12 cellular contexts compared by ENCODE assay signal in the genomic region with DNA sequence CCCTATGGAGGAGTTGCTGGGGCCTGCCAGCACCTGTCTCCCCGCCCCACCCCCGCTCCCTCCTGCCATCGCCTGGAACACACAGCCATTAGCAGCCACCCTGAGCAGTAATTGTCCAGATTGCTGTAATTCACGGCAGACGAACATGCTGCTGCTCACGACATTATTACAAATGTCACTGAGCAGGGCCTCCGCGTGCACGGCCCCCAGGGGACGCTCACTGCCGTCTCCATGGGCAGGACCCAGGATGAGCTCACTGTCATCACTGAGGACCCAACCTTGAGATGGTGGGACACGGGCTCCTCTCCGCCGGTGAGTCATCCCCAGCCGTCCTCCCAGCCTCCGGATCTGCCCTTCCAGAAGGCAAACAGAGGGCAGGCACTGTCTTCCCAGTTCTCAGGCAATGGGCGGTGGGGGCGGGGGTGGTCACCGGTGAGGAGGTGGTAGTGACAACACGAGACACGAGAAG.
DNase-seq lines count a peak whose midpoint lies in the region; ATAC-seq and TF ChIP-seq lines count a peak whose summit lies in the region.
"Had no signal": no experiment of that assay in that cellular context is flagged by ENCODE, and none has a peak within 500 bp of the region (broad histone marks: within the 10 kb centered on the region; RNA-seq: fewer than 3 reads in every experiment).

No MANE protein-coding gene starts in this region.

- H4K91ac ChIP-seq in trophoblast cell (ENCODE audit: low read depth, low read length), result no peak overlapping the region

- H3K36me3 ChIP-seq in adrenal gland (replicated peaks in 1 of 2), result peaks cover 0 to 30% of the 10 kb centered on the region in 2 donors
- H3K36me3 ChIP-seq in muscle layer of colon (ENCODE audit: insufficient read depth, low read length), result peaks cover 45% of the 10 kb centered on the region
- H3K36me3 ChIP-seq in trophoblast cell (ENCODE audit: control insufficient read depth in 1 of 2, insufficient read depth in 2 of 2, low read length in 2 of 2), result peaks cover 50 to 57% of the 10 kb centered on the region in 2 experiments

- intact Hi-C loops in adrenal gland (cut with DNase I), result no loop called here

- no peak overlapping the region for H2BK12ac ChIP-seq in trophoblast cell (ENCODE audit: low read length)

- H3K27ac ChIP-seq in adrenal gland (peak overlapping the region in 4 of 5 donors; percentile 5 to 100 (median 64)), muscle layer of colon (ENCODE audit: low read depth, low read length) (peak overlapping the region; percentile 96), trophoblast cell (ENCODE audit: low read depth, low read length) (no peak overlapping the region)
- H3K27ac ChIP-seq: foreskin keratinocyte had no signal

- no peak overlapping the region for H4K12ac ChIP-seq in trophoblast cell (ENCODE audit: low read depth, low read length)

- H3K4me1 ChIP-seq in adrenal gland (replicated peaks in 1 of 2), result peaks cover 39 to 87% of the 10 kb centered on the region in 2 donors
- H3K4me1 ChIP-seq in muscle layer of colon (ENCODE audit: insufficient read depth, low read length), result peaks cover 98% of the 10 kb centered on the region
- H3K4me1 ChIP-seq in trophoblast cell (ENCODE audit: control insufficient read depth in 1 of 2, insufficient read depth in 2 of 2, low read length in 2 of 2), result peaks cover 21 to 27% of the 10 kb centered on the region in 2 experiments

- H2BK5ac ChIP-seq in trophoblast cell (ENCODE audit: low read depth, low read length, poor library complexity), result no peak overlapping the region

- no peak overlapping the region for H3K4me2 ChIP-seq in trophoblast cell (ENCODE audit: low read length)

- peaks cover 2% of the 10 kb centered on the region for H3K79me2 ChIP-seq in trophoblast cell (ENCODE audit: control insufficient read depth, insufficient read depth, low read length, poor library complexity)

- no peak overlapping the region for H3K18ac ChIP-seq in trophoblast cell (ENCODE audit: low read length)

- no peak overlapping the region for H3K23ac ChIP-seq in trophoblast cell (ENCODE audit: low read length)

- H4K8ac ChIP-seq in trophoblast cell (ENCODE audit: low read depth, low read length), result no peak overlapping the region

- H2BK120ac ChIP-seq in trophoblast cell (ENCODE audit: insufficient read depth, low read length, poor library complexity), result no peak overlapping the region

- WGBS in adrenal gland, 4 donors, result 50 to 63% (median 56%) methylated on average over 7 to 21 of the region's 21 CpGs
- no CpG with 5 or more reads among the region's 21 CpGs for WGBS in trophoblast cell (ENCODE audit: extremely low coverage, insufficient coverage, insufficient read length)

- TF ChIP-seq POLR2A in adrenal gland (IDR thresholded peaks at IDR 0.05), result no peak

- no peak overlapping the region for H2AK5ac ChIP-seq in trophoblast cell (ENCODE audit: low read length)

- H3K9me3 ChIP-seq in adrenal gland (replicated peaks in 1 of 3) (no peaks in the 10 kb centered on the region), muscle layer of colon (ENCODE audit: low read length) (no peaks in the 10 kb centered on the region), trophoblast cell (ENCODE audit: insufficient read depth, low read depth, low read length) (peaks cover 9% of the 10 kb centered on the region)

- no peak overlapping the region for H3K4ac ChIP-seq in trophoblast cell (ENCODE audit: low read depth, low read length)

- H2AFZ ChIP-seq in trophoblast cell (ENCODE audit: insufficient read depth, low read length, poor library complexity), result no peak overlapping the region

- H3K4me3 ChIP-seq in adrenal gland, result no peak overlapping the region
- no peak overlapping the region for H3K4me3 ChIP-seq in muscle layer of colon (ENCODE audit: low read depth in 1 of 2, low read length in 2 of 2)
- no peak overlapping the region for H3K4me3 ChIP-seq in trophoblast cell (ENCODE audit: low read depth, low read length)

- H3K9ac ChIP-seq in muscle layer of colon (ENCODE audit: low read length) (no peak overlapping the region), trophoblast cell (ENCODE audit: low read length) (no peak overlapping the region)

- no peak overlapping the region for H3K14ac ChIP-seq in trophoblast cell (ENCODE audit: low read length)

- no peak for ATAC-seq in HG03460 (IDR thresholded peaks at IDR 0.05; ENCODE audit: unreplicated experiment)
- ATAC-seq in GM21367 (IDR thresholded peaks at IDR 0.05; ENCODE audit: unreplicated experiment), result no peak
- ATAC-seq: foreskin keratinocyte; natural killer cell treated with Interleukin-12 subunit alpha and Interleukin-12 subunit beta and Interleukin-15 and Interleukin-18, amount 100 ng/mL, for 72 hours had no signal

- H3K27me3 ChIP-seq in adrenal gland (no peaks in the 10 kb centered on the region), muscle layer of colon (ENCODE audit: control insufficient read depth in 1 of 2, insufficient read depth in 2 of 2, low read length in 2 of 2) (no peaks in the 10 kb centered on the region), trophoblast cell (ENCODE audit: insufficient read depth, low read length) (no peaks in the 10 kb centered on the region)
- H3K27me3 ChIP-seq: foreskin keratinocyte had no signal

- DNase-seq in A172 (ENCODE audit: low spot score) (peak; percentile 70), NCI-H1417 treated with DMSO at 0.1 percent for 48 hours (lab: John Stamatoyannopoulos, UW) (peak; percentile 73), adrenal gland (peak; percentile 75 to 92 (median 87)), trophoblast cell (no peak), NCI-H1105 (lab: John Stamatoyannopoulos, UW) (no peak)
- DNase-seq: activated naive CD8-positive, alpha-beta T cell treated with anti-CD3 and anti-CD28 coated beads for 36 hours; foreskin keratinocyte; SHP77 had no signal

- peak in 4 of 6 experiments; percentile 15 to 39 (median 22) for TF ChIP-seq CTCF in adrenal gland (IDR thresholded peaks at IDR 0.05)

- peaks cover 5% of the 10 kb centered on the region for H3K79me1 ChIP-seq in trophoblast cell (ENCODE audit: low read length)

Comparison
In these comparisons a context has a peak if more than half of its experiments do, and no peak if none do; other contexts are left out.
1. DNase-seq: peak in A172 (single experiment), NCI-H1417 treated with DMSO at 0.1 percent for 48 hours (single experiment) and adrenal gland (7 of 7); none in trophoblast cell (0 of 2) and NCI-H1105 (single experiment).